Comparison of ENCODE assay signal across 8 cellular contexts in the genomic region with DNA sequence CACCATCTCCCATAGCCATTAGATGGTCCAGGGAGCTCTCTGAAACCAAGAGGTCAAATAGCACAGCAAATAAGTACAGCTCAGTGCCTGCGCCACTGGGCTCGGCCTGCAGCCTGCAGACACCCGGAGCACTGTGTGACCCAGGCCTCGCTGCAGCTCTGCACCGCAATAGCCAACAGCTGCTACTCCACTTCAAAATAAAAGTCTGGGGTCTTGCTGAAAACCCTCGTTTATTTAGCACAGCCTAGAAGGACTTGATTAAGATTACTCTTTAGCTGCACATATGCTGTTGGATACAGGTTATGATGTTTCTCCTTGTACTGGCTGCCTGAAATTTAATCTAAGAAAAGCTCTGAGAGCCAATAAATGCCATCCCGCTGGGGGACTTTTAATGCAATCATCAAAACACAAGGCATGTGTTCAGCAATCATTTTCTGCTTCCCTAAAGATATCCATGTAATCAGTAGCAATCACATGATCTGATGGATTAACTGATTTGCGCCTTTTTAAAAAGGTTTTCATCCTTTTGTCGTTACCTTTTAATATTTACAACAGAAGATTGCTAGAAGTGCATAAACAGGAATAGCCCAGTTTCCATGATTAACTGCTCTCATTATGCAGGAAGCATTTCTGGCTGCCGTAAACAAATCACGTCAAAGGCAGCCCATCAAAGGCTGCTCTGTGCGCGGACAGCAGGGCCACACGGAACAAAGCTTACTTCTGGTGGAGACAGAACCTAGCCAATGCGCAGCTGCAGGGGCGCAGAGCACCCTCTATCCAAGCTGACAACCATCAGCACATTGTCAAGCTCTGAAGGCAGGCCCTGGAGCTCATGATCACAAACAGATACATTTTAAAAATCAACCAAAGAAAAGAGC. TPM values are rescaled to one million over a fixed set of nuclear protein-coding genes. Genes with fewer than 3 reads are reported as not detected.
A peak's percentile ranks its signal among the peaks of the same experiment; 100 is the strongest.
DNase-seq lines count a peak whose midpoint lies in the region; ATAC-seq, FAIRE-seq and TF ChIP-seq lines count a peak whose summit lies in the region.

No MANE protein-coding gene starts in this region.

- H3K27ac ChIP-seq in pancreas: peak overlapping the region in 3 of 4 donors; percentile 13 to 83 (median 64)

- peak; percentile 58 for DNase-seq in DMS79 treated with DMSO at 0.1 percent for 48 hours (lab: John Stamatoyannopoulos, UW)
- DNase-seq in NCI-H748 (lab: John Stamatoyannopoulos, UW; ENCODE audit: unreplicated experiment): peak; percentile 91
- DNase-seq in astrocyte of the hippocampus (ENCODE audit: low read depth, low spot score): peak; percentile 87
- DNase-seq in left ventricle myocardium superior: peak; percentile 87
- peak; percentile 39 to 77 (median 60) for DNase-seq in pancreas
- no peak for DNase-seq in stimulated activated CD4-positive, alpha-beta T cell treated with anti-CD3 and anti-CD28 coated beads, Interleukin-12 subunit alpha, Interleukin-12 subunit beta, amount 100 ng/mL, for 4 hours

- peak overlapping the region in 3 of 4 donors; percentile 9 to 38 (median 33) for H3K4me3 ChIP-seq in pancreas

- H3K9me3 ChIP-seq in pancreas: no peaks in the 10 kb centered on the region

- no peak for TF ChIP-seq CTCF in pancreas (IDR thresholded peaks at IDR 0.05)

- 4 to 5% methylated on average over 16 of the region's 16 CpGs for WGBS in pancreas, 2 donors

- no peaks in the 10 kb centered on the region for H3K27me3 ChIP-seq in pancreas

- FAIRE-seq in pancreas (lab: Jason Lieb, UNC): no peak

- intact Hi-C loops in left ventricle myocardium superior (cut with micrococcal nuclease) (no loop called here), pancreas (cut with DNase I) (no loop called here)

- H3K4me1 ChIP-seq in pancreas: peaks cover 0 to 14% (median 7%) of the 10 kb centered on the region in 3 donors

- ATAC-seq in GM19468 (IDR thresholded peaks at IDR 0.05; ENCODE audit: extremely low read depth, unreplicated experiment) (peak; percentile 77), HG03520 (IDR thresholded peaks at IDR 0.05; ENCODE audit: unreplicated experiment) (peak; percentile 88), left ventricle myocardium superior (peak; percentile 99), pancreas (peak; percentile 96 to 98 (median 98))

- no peaks in the 10 kb centered on the region for H3K36me3 ChIP-seq in pancreas

RNA-seq across cellular contexts. Expression of a gene that starts 58.8 kb away (rescaled TPM):
- total RNA-seq in left ventricle myocardium superior: 88.1 TPM
- 10 to 100 TPM; 20.2 to 33.5 (median 21.4) TPM for total RNA-seq in pancreas
- 10 to 100 TPM in 1 of 2 donors, 1 to 10 TPM in 1; 8.5 to 16.7 TPM for polyA plus RNA-seq in pancreas
